8 cellular contexts compared by ENCODE assay signal in the genomic region with DNA sequence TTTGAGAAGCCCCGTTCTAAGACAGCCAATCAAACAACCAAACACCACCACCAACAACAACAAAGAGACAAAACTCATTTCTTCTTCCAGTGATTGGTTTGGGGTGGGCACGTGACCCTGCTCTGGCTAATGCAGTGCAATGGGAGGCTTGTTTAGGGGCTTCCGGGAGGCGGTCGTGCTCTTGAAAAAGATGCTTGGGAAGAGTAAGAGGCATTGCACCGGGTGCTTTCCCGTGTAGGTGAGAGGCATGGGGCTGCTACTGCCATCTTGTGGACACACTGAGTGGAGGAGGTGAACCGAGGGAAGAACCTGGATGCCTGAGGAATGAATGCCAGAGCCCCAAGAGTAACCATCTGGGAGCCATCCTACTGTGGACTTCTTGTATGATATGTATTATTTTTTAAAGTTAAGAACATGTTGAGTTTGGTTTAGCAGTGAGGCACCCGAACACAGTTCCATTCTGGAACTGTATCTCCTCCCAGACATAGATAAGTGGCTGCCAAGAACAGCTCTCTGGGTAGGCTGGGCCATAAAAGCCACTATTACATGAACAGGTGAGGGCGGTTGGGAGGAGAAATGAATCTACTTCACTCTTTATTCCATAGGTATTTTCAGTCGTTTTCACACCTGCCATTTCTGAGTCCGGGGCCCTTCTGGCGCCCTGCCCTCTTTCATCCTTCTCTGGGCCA. TPM values are rescaled to one million over a fixed set of nuclear protein-coding genes. Genes with fewer than 3 reads are reported as not detected.
DNase-seq lines count a peak whose midpoint lies in the region; ATAC-seq and TF ChIP-seq lines count a peak whose summit lies in the region.

No MANE protein-coding gene starts in this region.

- POLR2A ChIA-PET in CD8-positive, alpha-beta T cell (lab: Charles Lee), result no interaction called here

- H3K9me3 Mint-ChIP-seq in CD8-positive, alpha-beta T cell, result no peaks in the 10 kb centered on the region
- H3K9me3 Mint-ChIP-seq in activated T-helper 2 cell treated with anti-CD3 and anti-CD28 coated beads, Interferon-gamma antibody, Interleukin-2, Interleukin-4, amounts not matched to agents 10 μg/mL and 5 μg/mL and 100 μg/mL, durations not matched to agents 14 hours and 24 hours and 36 hours, result no peaks in the 10 kb centered on the region

- no peaks in the 10 kb centered on the region for H3K36me3 ChIP-seq in CD8-positive, alpha-beta T cell (ENCODE audit: insufficient read depth, low read length)

- no peak overlapping the region for H3K4me3 ChIP-seq in CD8-positive, alpha-beta T cell (ENCODE audit: low read depth, low read length)

- peaks cover 53% of the 10 kb centered on the region for H3K4me1 ChIP-seq in CD8-positive, alpha-beta T cell (ENCODE audit: insufficient read depth, low read length)

- no peak overlapping the region for H3K4me3 Mint-ChIP-seq in CD8-positive, alpha-beta T cell
- H3K4me3 Mint-ChIP-seq in activated T-helper 2 cell treated with anti-CD3 and anti-CD28 coated beads, Interferon-gamma antibody, Interleukin-2, Interleukin-4, amounts not matched to agents 10 μg/mL and 5 μg/mL and 100 μg/mL, durations not matched to agents 14 hours and 24 hours and 36 hours (ENCODE audit: low read depth), result no peak overlapping the region

- no peak overlapping the region for H3K27ac ChIP-seq in CD8-positive, alpha-beta T cell (ENCODE audit: low read depth, low read length)

- peak; percentile 47 for ATAC-seq in CD8-positive, alpha-beta T cell
- ATAC-seq in GM18519 (IDR thresholded peaks at IDR 0.05; ENCODE audit: low FRiP score, unreplicated experiment) (peak; percentile 40), HG03066 (IDR thresholded peaks at IDR 0.05; ENCODE audit: low read depth, unreplicated experiment) (peak; percentile 46), sciatic nerve (peak; percentile 67)

- no peaks in the 10 kb centered on the region for H3K27me3 Mint-ChIP-seq in CD8-positive, alpha-beta T cell (ENCODE audit: low read depth)
- no peaks in the 10 kb centered on the region for H3K27me3 Mint-ChIP-seq in activated T-helper 2 cell treated with anti-CD3 and anti-CD28 coated beads, Interferon-gamma antibody, Interleukin-2, Interleukin-4, amounts not matched to agents 10 μg/mL and 5 μg/mL and 100 μg/mL, durations not matched to agents 14 hours and 24 hours and 36 hours (ENCODE audit: low read depth)

- H3K27me3 ChIP-seq in CD8-positive, alpha-beta T cell (ENCODE audit: insufficient read depth, low read length), result no peaks in the 10 kb centered on the region

- H3K36me3 Mint-ChIP-seq in CD8-positive, alpha-beta T cell, result no peaks in the 10 kb centered on the region
- H3K36me3 Mint-ChIP-seq in activated T-helper 2 cell treated with anti-CD3 and anti-CD28 coated beads, Interferon-gamma antibody, Interleukin-2, Interleukin-4, amounts not matched to agents 10 μg/mL and 5 μg/mL and 100 μg/mL, durations not matched to agents 14 hours and 24 hours and 36 hours (ENCODE audit: low read depth), result no peaks in the 10 kb centered on the region

- TF ChIP-seq CTCF in CD8-positive, alpha-beta T cell (IDR thresholded peaks at IDR 0.05), result no peak

- DNase-seq in CD8-positive, alpha-beta T cell, result peak in 4 of 7 experiments; percentile 16 to 68 (median 46)
- DNase-seq in NCI-H526 treated with DMSO at 0.1 percent for 48 hours (lab: John Stamatoyannopoulos, UW) (peak; percentile 42), head of caudate nucleus (peak in 31 of 42 donors; percentile 15 to 75 (median 44)), sciatic nerve (ENCODE audit: low spot score) (peak; percentile 67), GM19238 (ENCODE audit: insufficient read length, low spot score) (no peak)
- no peak for DNase-seq in activated T-helper 2 cell treated with anti-CD3 and anti-CD28 coated beads, Interferon-gamma antibody, Interleukin-2, Interleukin-4, amounts not matched to agents 10 μg/mL and 5 μg/mL and 100 μg/mL, durations not matched to agents 14 hours and 24 hours and 36 hours (ENCODE audit: low spot score)

- CTCF ChIA-PET in CD8-positive, alpha-beta T cell (lab: Charles Lee), result interaction anchor here (0.6 to 4.3 kb wide), 10 partner anchors 18 to 254 kb away, joined by 3 to 24 read pairs (median 5); a partner anchor contains a TSS

- peak overlapping the region; percentile 11 for H3K27ac Mint-ChIP-seq in CD8-positive, alpha-beta T cell
- H3K27ac Mint-ChIP-seq in activated T-helper 2 cell treated with anti-CD3 and anti-CD28 coated beads, Interferon-gamma antibody, Interleukin-2, Interleukin-4, amounts not matched to agents 10 μg/mL and 5 μg/mL and 100 μg/mL, durations not matched to agents 14 hours and 24 hours and 36 hours, result peak overlapping the region; percentile 60

- peaks cover 62% of the 10 kb centered on the region for H3K4me1 Mint-ChIP-seq in CD8-positive, alpha-beta T cell (ENCODE audit: low read depth)
- H3K4me1 Mint-ChIP-seq in activated T-helper 2 cell treated with anti-CD3 and anti-CD28 coated beads, Interferon-gamma antibody, Interleukin-2, Interleukin-4, amounts not matched to agents 10 μg/mL and 5 μg/mL and 100 μg/mL, durations not matched to agents 14 hours and 24 hours and 36 hours (ENCODE audit: low read depth), result peaks cover 73% of the 10 kb centered on the region

- no peaks in the 10 kb centered on the region for H3K9me3 ChIP-seq in CD8-positive, alpha-beta T cell (ENCODE audit: low read length)

- intact Hi-C loops in CD8-positive, alpha-beta T cell (cut with DNase I, micrococcal nuclease), result loop anchor here (2.0 to 5.0 kb wide), 2 partner anchors 35 to 228 kb away; no protein-coding TSS in a partner anchor
- intact Hi-C loops in activated T-helper 2 cell treated with anti-CD3 and anti-CD28 coated beads, Interferon-gamma antibody, Interleukin-2, Interleukin-4, amounts not matched to agents 10 μg/mL and 5 μg/mL and 100 μg/mL, durations not matched to agents 14 hours and 24 hours and 36 hours (cut with micrococcal nuclease), result loop anchor here (1.0 to 10.0 kb wide), 9 partner anchors 25 to 1352 kb away; a partner anchor contains a TSS
- intact Hi-C loops in head of caudate nucleus (cut with DNase I), result no loop called here
- intact Hi-C loops in sciatic nerve (cut with DNase I), result no loop called here

RNA-seq across cellular contexts. Expression of a gene that starts 19.1 kb away (rescaled TPM):
- total RNA-seq in CD8-positive, alpha-beta T cell, result 10 to 100 TPM; 35.8 to 36.7 TPM
- 39.9 and 41.3 TPM in 2 replicates for total RNA-seq in activated T-helper 2 cell treated with anti-CD3 and anti-CD28 coated beads, Interferon-gamma antibody, Interleukin-2, Interleukin-4, amounts not matched to agents 10 μg/mL and 5 μg/mL and 100 μg/mL, durations not matched to agents 14 hours and 24 hours and 36 hours
- 21.6 TPM for total RNA-seq in sciatic nerve

Comparison
In these comparisons a context has a peak if more than half of its experiments do, and no peak if none do; other contexts are left out.
1. DNase-seq: peak in CD8-positive, alpha-beta T cell (4 of 7), NCI-H526 treated with DMSO at 0.1 percent for 48 hours (single experiment), head of caudate nucleus (31 of 42) and sciatic nerve (single experiment); none in activated T-helper 2 cell treated with anti-CD3 and anti-CD28 coated beads, Interferon-gamma antibody, Interleukin-2, Interleukin-4, amounts not matched to agents 10 μg/mL and 5 μg/mL and 100 μg/mL, durations not matched to agents 14 hours and 24 hours and 36 hours (single experiment) and GM19238 (single experiment).
2. intact Hi-C loops: an anchor here in CD8-positive, alpha-beta T cell (2.0 to 5.0 kb wide) and activated T-helper 2 cell treated with anti-CD3 and anti-CD28 coated beads, Interferon-gamma antibody, Interleukin-2, Interleukin-4, amounts not matched to agents 10 μg/mL and 5 μg/mL and 100 μg/mL, durations not matched to agents 14 hours and 24 hours and 36 hours (1.0 to 10.0 kb wide); none called in head of caudate nucleus and sciatic nerve.
3. Peak in every context shown above with its lines, with median percentiles within 50 percentile points of each other: ATAC-seq.